14 cellular contexts compared by ENCODE assay signal in the genomic region with DNA sequence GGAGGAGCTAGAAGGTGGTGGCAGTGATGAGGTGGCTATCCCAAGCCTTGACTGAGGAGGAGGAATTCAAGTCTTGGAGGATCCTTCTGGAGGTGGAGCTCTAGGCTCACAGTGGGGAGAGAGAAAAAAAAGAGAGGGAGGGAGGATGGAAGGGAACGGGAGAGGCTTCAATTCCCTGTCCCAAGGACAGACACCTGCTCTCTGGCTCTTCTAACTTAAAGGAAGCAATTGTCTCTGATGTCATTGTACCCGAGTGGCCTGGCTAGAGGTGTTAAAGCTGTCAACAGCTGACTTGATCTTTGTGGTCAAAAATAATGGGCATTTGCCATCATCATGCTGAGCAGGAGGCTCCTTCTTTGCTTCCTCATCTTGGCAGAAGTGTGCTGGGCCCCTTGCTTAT. TPM values are rescaled to one million over a fixed set of nuclear protein-coding genes. Genes with fewer than 3 reads are reported as not detected.
A peak's percentile ranks its signal among the peaks of the same experiment; 100 is the strongest.
DNase-seq lines count a peak whose midpoint lies in the region; ATAC-seq and TF ChIP-seq lines count a peak whose summit lies in the region.
"Had no signal": no experiment of that assay in that cellular context is flagged by ENCODE, and none has a peak within 500 bp of the region (broad histone marks: within the 10 kb centered on the region; RNA-seq: fewer than 3 reads in every experiment).

No MANE protein-coding gene starts in this region.

- H3K27ac Mint-ChIP-seq in CD4-positive, CD25-positive, alpha-beta regulatory T cell = peak overlapping the region in 2 of 3 donors; percentile 10 to 75
- H3K27ac Mint-ChIP-seq in activated T-helper 17 cell treated with anti-CD3 and anti-CD28 coated beads, Interleukin-2, amount 50 U/mL, for 72 hours = peak overlapping the region; percentile 27
- H3K27ac Mint-ChIP-seq in naive thymus-derived CD4-positive, alpha-beta T cell = peak overlapping the region in 6 of 9 donors; percentile 24 to 86 (median 60)
- H3K27ac Mint-ChIP-seq in activated CD8-positive, alpha-beta T cell treated with anti-CD3 and anti-CD28 coated beads for 36 hours = no peak overlapping the region

- peak overlapping the region in 2 of 4 donors; percentile 4 to 58 for H3K4me3 Mint-ChIP-seq in CD4-positive, CD25-positive, alpha-beta regulatory T cell
- H3K4me3 Mint-ChIP-seq in activated T-helper 17 cell treated with anti-CD3 and anti-CD28 coated beads, Interleukin-2, amount 50 U/mL, for 72 hours = peak overlapping the region; percentile 26
- peak overlapping the region in 1 of 10 donors; percentile 8 for H3K4me3 Mint-ChIP-seq in naive thymus-derived CD4-positive, alpha-beta T cell
- H3K4me3 Mint-ChIP-seq in activated CD8-positive, alpha-beta T cell treated with anti-CD3 and anti-CD28 coated beads for 36 hours = no peak overlapping the region

- H3K4me3 ChIP-seq in CD4-positive, CD25-positive, alpha-beta regulatory T cell (ENCODE audit: low read depth, low read length) = no peak overlapping the region
- no peak overlapping the region for H3K4me3 ChIP-seq in naive thymus-derived CD4-positive, alpha-beta T cell (ENCODE audit: low read length)
- H3K4me3 ChIP-seq: SJSA1 had no signal

- no peak overlapping the region for H3K27ac ChIP-seq in CD4-positive, CD25-positive, alpha-beta regulatory T cell (ENCODE audit: insufficient read depth, low read length, poor library complexity, severe bottlenecking)
- H3K27ac ChIP-seq in naive thymus-derived CD4-positive, alpha-beta T cell (ENCODE audit: low read depth, low read length) = no peak overlapping the region
- H3K27ac ChIP-seq: SJSA1 had no signal

- peaks cover 15 to 62% (median 29%) of the 10 kb centered on the region in 4 donors for H3K4me1 Mint-ChIP-seq in CD4-positive, CD25-positive, alpha-beta regulatory T cell
- H3K4me1 Mint-ChIP-seq in activated T-helper 17 cell treated with anti-CD3 and anti-CD28 coated beads, Interleukin-2, amount 50 U/mL, for 72 hours = peaks cover 59% of the 10 kb centered on the region
- peaks cover 26 to 85% (median 61%) of the 10 kb centered on the region in 7 donors for H3K4me1 Mint-ChIP-seq in naive thymus-derived CD4-positive, alpha-beta T cell
- peaks cover 39% of the 10 kb centered on the region for H3K4me1 Mint-ChIP-seq in activated CD8-positive, alpha-beta T cell treated with anti-CD3 and anti-CD28 coated beads for 36 hours (ENCODE audit: low read depth)

- intact Hi-C loops in naive thymus-derived CD4-positive, alpha-beta T cell (cut with micrococcal nuclease) = no loop called here
- intact Hi-C loops in activated CD8-positive, alpha-beta T cell treated with anti-CD3 and anti-CD28 coated beads for 36 hours (cut with micrococcal nuclease) = loop anchor here (10.0 kb wide), 1 partner anchor 201 kb away; no protein-coding TSS in a partner anchor

- ATAC-seq in CD4-positive, CD25-positive, alpha-beta regulatory T cell (ENCODE audit: low read depth in 2 of 2) = no peak
- no peak for ATAC-seq in activated T-helper 17 cell treated with anti-CD3 and anti-CD28 coated beads, Interleukin-2, amount 50 U/mL, for 72 hours (replicated peaks)
- ATAC-seq in naive thymus-derived CD4-positive, alpha-beta T cell = no peak
- ATAC-seq in activated CD8-positive, alpha-beta T cell treated with anti-CD3 and anti-CD28 coated beads for 36 hours = no peak
- no peak for ATAC-seq in HG02884 (IDR thresholded peaks at IDR 0.05; ENCODE audit: unreplicated experiment)

- no peaks in the 10 kb centered on the region for H3K36me3 ChIP-seq in CD4-positive, CD25-positive, alpha-beta regulatory T cell (ENCODE audit: control insufficient read depth, insufficient read depth, low read length)
- H3K36me3 ChIP-seq in naive thymus-derived CD4-positive, alpha-beta T cell (ENCODE audit: control insufficient read depth in 2 of 3, insufficient read depth in 3 of 3, low read length in 3 of 3) = no peaks in the 10 kb centered on the region
- H3K36me3 ChIP-seq: SJSA1 had no signal

- H3K9me3 Mint-ChIP-seq in CD4-positive, CD25-positive, alpha-beta regulatory T cell = no peaks in the 10 kb centered on the region
- H3K9me3 Mint-ChIP-seq in activated T-helper 17 cell treated with anti-CD3 and anti-CD28 coated beads, Interleukin-2, amount 50 U/mL, for 72 hours = no peaks in the 10 kb centered on the region
- no peaks in the 10 kb centered on the region for H3K9me3 Mint-ChIP-seq in naive thymus-derived CD4-positive, alpha-beta T cell
- no peaks in the 10 kb centered on the region for H3K9me3 Mint-ChIP-seq in activated CD8-positive, alpha-beta T cell treated with anti-CD3 and anti-CD28 coated beads for 36 hours

- H3K27me3 Mint-ChIP-seq in CD4-positive, CD25-positive, alpha-beta regulatory T cell = peaks cover 7% of the 10 kb centered on the region
- H3K27me3 Mint-ChIP-seq in activated T-helper 17 cell treated with anti-CD3 and anti-CD28 coated beads, Interleukin-2, amount 50 U/mL, for 72 hours = no peaks in the 10 kb centered on the region
- H3K27me3 Mint-ChIP-seq in naive thymus-derived CD4-positive, alpha-beta T cell = no peaks in the 10 kb centered on the region
- peaks cover 6% of the 10 kb centered on the region for H3K27me3 Mint-ChIP-seq in activated CD8-positive, alpha-beta T cell treated with anti-CD3 and anti-CD28 coated beads for 36 hours

- CTCF ChIA-PET in naive thymus-derived CD4-positive, alpha-beta T cell (lab: Charles Lee) = interaction anchor here (1.0 kb wide), 1 partner anchor 9 kb away, joined by 3 read pairs; no protein-coding TSS in a partner anchor
- CTCF ChIA-PET in activated CD8-positive, alpha-beta T cell treated with anti-CD3 and anti-CD28 coated beads for 36 hours (lab: Charles Lee) = interaction anchor here (1.3 kb wide), 1 partner anchor 9 kb away, joined by 8 read pairs; a partner anchor contains a TSS

- no peaks in the 10 kb centered on the region for H3K27me3 ChIP-seq in CD4-positive, CD25-positive, alpha-beta regulatory T cell (ENCODE audit: control insufficient read depth, insufficient read depth, low read length)
- H3K27me3 ChIP-seq in naive thymus-derived CD4-positive, alpha-beta T cell (ENCODE audit: control insufficient read depth in 2 of 2, insufficient read depth in 2 of 2, low read length in 2 of 2) = no peaks in the 10 kb centered on the region
- H3K27me3 ChIP-seq: SJSA1 had no signal

- no peaks in the 10 kb centered on the region for H3K36me3 Mint-ChIP-seq in CD4-positive, CD25-positive, alpha-beta regulatory T cell
- H3K36me3 Mint-ChIP-seq in activated T-helper 17 cell treated with anti-CD3 and anti-CD28 coated beads, Interleukin-2, amount 50 U/mL, for 72 hours (ENCODE audit: low read depth) = peaks cover 40% of the 10 kb centered on the region
- peaks cover 0 to 14% (median 0%) of the 10 kb centered on the region in 5 donors for H3K36me3 Mint-ChIP-seq in naive thymus-derived CD4-positive, alpha-beta T cell
- peaks cover 2% of the 10 kb centered on the region for H3K36me3 Mint-ChIP-seq in activated CD8-positive, alpha-beta T cell treated with anti-CD3 and anti-CD28 coated beads for 36 hours (ENCODE audit: low read depth)

- DNase-seq in CD4-positive, CD25-positive, alpha-beta regulatory T cell = no peak
- DNase-seq in LHCN-M2 (ENCODE audit: low read depth) (peak; percentile 5), NCI-H2196 (lab: John Stamatoyannopoulos, UW; ENCODE audit: unreplicated experiment) (no peak), superior temporal gyrus (ENCODE audit: extremely low spot score) (no peak)
- no peak for DNase-seq in naive thymus-derived CD4-positive, alpha-beta T cell
- no peak for DNase-seq in activated CD8-positive, alpha-beta T cell treated with anti-CD3 and anti-CD28 coated beads for 36 hours
- DNase-seq: activated naive CD4-positive, alpha-beta T cell; midbrain; NCI-H1694 treated with DMSO at 0.1 percent for 48 hours; NCI-H774; posterior cingulate gyrus had no signal

- no peaks in the 10 kb centered on the region for H3K9me3 ChIP-seq in CD4-positive, CD25-positive, alpha-beta regulatory T cell (ENCODE audit: control insufficient read depth in 2 of 2, low read length in 2 of 2)
- H3K9me3 ChIP-seq in naive thymus-derived CD4-positive, alpha-beta T cell (ENCODE audit: control insufficient read depth in 2 of 3, low read length in 3 of 3) = no peaks in the 10 kb centered on the region
- H3K9me3 ChIP-seq: SJSA1 had no signal

- POLR2A ChIA-PET in naive thymus-derived CD4-positive, alpha-beta T cell (lab: Charles Lee) = interaction anchor here (11.5 kb wide), 1 partner anchor 6 kb away, joined by 353 read pairs; no protein-coding TSS in a partner anchor
- POLR2A ChIA-PET in activated CD8-positive, alpha-beta T cell treated with anti-CD3 and anti-CD28 coated beads for 36 hours (lab: Charles Lee) = no interaction called here

- peaks cover 33% of the 10 kb centered on the region for H3K4me1 ChIP-seq in CD4-positive, CD25-positive, alpha-beta regulatory T cell (ENCODE audit: control insufficient read depth, insufficient read depth, low read length, poor library complexity, severe bottlenecking)
- peaks cover 16 to 39% of the 10 kb centered on the region in 2 donors for H3K4me1 ChIP-seq in naive thymus-derived CD4-positive, alpha-beta T cell (ENCODE audit: control insufficient read depth in 2 of 2, insufficient read depth in 2 of 2, low read length in 2 of 2)
- H3K4me1 ChIP-seq: SJSA1 had no signal

- no peak for TF ChIP-seq CTCF in activated CD8-positive, alpha-beta T cell treated with anti-CD3 and anti-CD28 coated beads for 36 hours (IDR thresholded peaks at IDR 0.05)

RNA-seq across cellular contexts. Expression of a gene that starts 8.3 kb away (rescaled TPM):
- 48.1 TPM for total RNA-seq in CD4-positive, CD25-positive, alpha-beta regulatory T cell
- 10 to 100 TPM; 34.2 to 56.8 (median 40.2) TPM for polyA plus RNA-seq in CD4-positive, CD25-positive, alpha-beta regulatory T cell
- total RNA-seq in LHCN-M2 (2014; rRNA removed) = 9.7 and 10.6 TPM in 2 replicates
- polyA plus RNA-seq in LHCN-M2 (2012) = 7.0 TPM
- total RNA-seq in activated T-helper 17 cell treated with anti-CD3 and anti-CD28 coated beads, Interleukin-2, amount 50 U/mL, for 72 hours = 100 to 1,000 TPM in 1 of 2 donors, 10 to 100 TPM in 1; 32.5 to 130 TPM
- 10 to 100 TPM; 36.6 to 57.1 (median 54.9) TPM for total RNA-seq in naive thymus-derived CD4-positive, alpha-beta T cell
- 10 to 100 TPM; 46.1 to 52.7 TPM for polyA plus RNA-seq in naive thymus-derived CD4-positive, alpha-beta T cell
- 10 to 100 TPM; 47.9 to 48.2 TPM for total RNA-seq in activated CD8-positive, alpha-beta T cell treated with anti-CD3 and anti-CD28 coated beads for 36 hours
